ENCODE assay signal across 28 cellular contexts in the genomic region with DNA sequence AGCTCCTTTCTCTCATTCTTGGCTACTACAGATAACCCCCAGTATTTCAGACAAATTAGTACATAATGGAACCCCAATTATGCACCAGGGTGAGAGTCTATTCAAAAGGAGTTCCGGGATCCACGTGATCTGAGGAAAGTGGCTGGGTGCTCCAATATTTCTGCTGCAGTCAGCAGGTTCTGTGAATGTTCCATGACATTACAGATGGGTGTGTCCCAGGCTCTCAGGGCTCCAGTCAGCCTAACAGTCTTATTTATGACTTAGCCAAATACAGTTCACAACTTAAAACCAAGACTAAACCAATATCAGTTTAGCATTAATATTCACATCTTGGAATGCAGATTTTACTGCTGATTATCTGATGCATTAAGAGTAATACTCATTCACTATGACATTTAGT.
"Had no signal": no experiment of that assay in that cellular context is flagged by ENCODE, and none has a peak within 500 bp of the region (broad histone marks: within the 10 kb centered on the region; RNA-seq: fewer than 3 reads in every experiment).

No MANE protein-coding gene starts in this region.

- DNase-seq: colonic mucosa; effector CD8-positive, alpha-beta T cell; endodermal cell; foreskin melanocyte; glutamatergic neuron; heart right ventricle; hypothalamus; immature natural killer cell; islet precursor cell; kidney glomerular epithelial cell; left colon; left ventricle myocardium inferior; lower lobe of right lung; naive thymus-derived CD8-positive, alpha-beta T cell; nephron progenitor cell; nucleus accumbens; posterior cingulate gyrus; psoas muscle; right cardiac atrium; stimulated activated CD4-positive, alpha-beta T cell treated with anti-CD3 and anti-CD28 coated beads, Interleukin-15, amount 100 ng/mL, for 24 hours; stimulated activated CD4-positive, alpha-beta T cell treated with anti-CD3 and anti-CD28 coated beads, Interleukin-2, amount 100 ng/mL, for 48 hours; stimulated activated naive B cell treated with anti-CD40 and anti-IgM and Interleukin-4, amounts not matched to agents 10 μg/mL and 1 μg/mL and 100 μg/mL, for 72 hours; upper lobe of left lung had no signal

- H3K27me3 ChIP-seq: colonic mucosa, esophagus muscularis mucosa, heart right ventricle, tibial nerve, upper lobe of left lung had no signal

- ATAC-seq: heart right ventricle; left colon; lower lobe of right lung; naive thymus-derived CD8-positive, alpha-beta T cell; psoas muscle; right cardiac atrium; stimulated activated naive B cell treated with anti-CD40 and anti-IgM and Interleukin-4, amounts not matched to agents 10 μg/mL and 1 μg/mL and 100 μg/mL, for 72 hours had no signal

- FAIRE-seq: urothelium cell line had no signal

- H3K36me3 ChIP-seq: colonic mucosa, esophagus muscularis mucosa, heart right ventricle, left ventricle myocardium inferior, lower lobe of right lung, thoracic aorta, tibial nerve, upper lobe of left lung had no signal

- H3K9me3 ChIP-seq: colonic mucosa, esophagus muscularis mucosa, heart right ventricle, left ventricle myocardium inferior, lower lobe of right lung, psoas muscle, thoracic aorta, tibial nerve, upper lobe of left lung had no signal

- H3K4me1 ChIP-seq: colonic mucosa, lower lobe of right lung, psoas muscle, tibial nerve, upper lobe of left lung had no signal

- H3K27ac ChIP-seq: colonic mucosa, esophagus muscularis mucosa, heart right ventricle, left ventricle myocardium inferior, lower lobe of right lung, psoas muscle, skin epidermis, thoracic aorta, tibial nerve, upper lobe of left lung had no signal

- H3K4me3 ChIP-seq: colonic mucosa, esophagus muscularis mucosa, heart right ventricle, left ventricle myocardium inferior, lower lobe of right lung, psoas muscle, skin epidermis, thoracic aorta, tibial nerve, upper lobe of left lung had no signal
